ENCODE assay signal across 6 cellular contexts in the genomic region with DNA sequence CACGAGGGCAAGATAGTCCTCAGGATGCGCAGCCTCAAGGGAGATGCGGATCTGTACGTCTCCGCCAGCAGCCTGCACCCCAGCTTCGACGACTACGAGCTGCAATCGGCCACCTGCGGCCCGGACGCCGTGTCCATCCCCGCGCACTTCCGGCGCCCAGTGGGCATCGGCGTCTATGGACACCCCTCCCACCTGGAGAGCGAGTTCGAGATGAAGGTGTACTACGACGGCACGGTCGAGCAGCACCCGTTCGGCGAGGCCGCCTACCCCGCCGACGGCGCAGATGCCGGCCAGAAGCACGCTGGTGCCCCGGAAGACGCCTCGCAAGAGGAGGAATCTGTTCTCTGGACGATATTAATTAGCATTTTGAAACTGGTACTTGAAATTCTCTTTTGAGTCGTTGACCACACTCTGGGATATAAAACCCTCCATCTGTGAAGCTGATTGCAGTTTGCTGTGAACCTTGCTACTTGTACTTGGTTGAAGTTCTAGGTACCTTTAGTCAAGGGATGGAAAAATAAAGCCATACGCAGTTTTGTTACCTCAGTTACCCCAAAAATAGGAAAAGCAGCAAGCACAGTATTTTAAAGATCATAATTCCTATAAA. TPM values are rescaled to one million over a fixed set of nuclear protein-coding genes. Genes with fewer than 3 reads are reported as not detected.
DNase-seq lines count a peak whose midpoint lies in the region; ATAC-seq and TF ChIP-seq lines count a peak whose summit lies in the region.

No MANE protein-coding gene starts in this region.

- H3K27ac ChIP-seq in HUES6 (ENCODE audit: low read depth, low read length) (peak overlapping the region; percentile 98), lower lobe of right lung (peak overlapping the region; percentile 99)

- peaks cover 36% of the 10 kb centered on the region for H3K36me3 ChIP-seq in HUES6 (ENCODE audit: control insufficient read depth, insufficient read depth, low read length)
- peaks cover 37% of the 10 kb centered on the region for H3K36me3 ChIP-seq in lower lobe of right lung

- peak overlapping the region; percentile 97 for H3K9ac ChIP-seq in HUES6 (ENCODE audit: low read length)

- H3K4me3 ChIP-seq in HUES6 (ENCODE audit: low read depth, low read length), result peak overlapping the region; percentile 99
- H3K4me3 ChIP-seq in lower lobe of right lung, result peak overlapping the region; percentile 98

- no peak for TF ChIP-seq CTCF in lower lobe of right lung (IDR thresholded peaks at IDR 0.05)

- H3K9me3 ChIP-seq in HUES6 (ENCODE audit: control insufficient read depth, insufficient read depth, low read depth, low read length), result no peaks in the 10 kb centered on the region
- H3K9me3 ChIP-seq in lower lobe of right lung, result no peaks in the 10 kb centered on the region

- DNase-seq in NCI-H1417 (lab: John Stamatoyannopoulos, UW) (peak; percentile 38 to 85 (median 80)), NCI-H1417 treated with DMSO at 0.1 percent for 48 hours (lab: John Stamatoyannopoulos, UW) (no peak), lower lobe of right lung (peak; percentile 65), GM19238 (ENCODE audit: insufficient read length, low spot score) (no peak)
- DNase-seq in activated gamma-delta T cell treated with anti-CD3 and anti-CD28 coated beads, Interleukin-2, amount 50 U/mL, for 16 hours (ENCODE audit: low read depth), result peak; percentile 14

- intact Hi-C loops in lower lobe of right lung (cut with DNase I), result loop anchor here (10.0 kb wide), 1 partner anchor 52 kb away; the partner anchor contains the start of genes DYNLT2 and ERMARD

- H3K27me3 ChIP-seq in HUES6 (ENCODE audit: control insufficient read depth, insufficient read depth, low read length) (no peaks in the 10 kb centered on the region), lower lobe of right lung (ENCODE audit: low read depth) (no peaks in the 10 kb centered on the region)

- peaks cover 27% of the 10 kb centered on the region for H3K4me1 ChIP-seq in HUES6 (ENCODE audit: control insufficient read depth, insufficient read depth, low read length)
- H3K4me1 ChIP-seq in lower lobe of right lung, result peaks cover 40% of the 10 kb centered on the region

- peak; percentile 29 to 31 for ATAC-seq in lower lobe of right lung

RNA-seq across cellular contexts. Expression of gene C6orf120, which starts 0.8 kb away (rescaled TPM):
- total RNA-seq in lower lobe of right lung, result 22.2 TPM

RNA-seq across cellular contexts. Expression of gene WDR27, which starts 0.9 kb away (rescaled TPM):
- 38.0 TPM for total RNA-seq in lower lobe of right lung

RNA-seq across cellular contexts. Expression of gene PHF10, which starts 21.6 kb away (rescaled TPM):
- total RNA-seq in lower lobe of right lung, result 45.7 TPM

RNA-seq across cellular contexts. Expression of gene DYNLT2, which starts 48.6 kb away (rescaled TPM):
- 1.6 TPM for total RNA-seq in lower lobe of right lung

RNA-seq across cellular contexts. Expression of gene ERMARD, which starts 48.7 kb away (rescaled TPM):
- 25.4 TPM for total RNA-seq in lower lobe of right lung

Comparison
In these comparisons a context has a peak if more than half of its experiments do, and no peak if none do; other contexts are left out.
1. DNase-seq: peak in NCI-H1417 (3 of 3), activated gamma-delta T cell treated with anti-CD3 and anti-CD28 coated beads, Interleukin-2, amount 50 U/mL, for 16 hours (single experiment) and lower lobe of right lung (single experiment); none in NCI-H1417 treated with DMSO at 0.1 percent for 48 hours (single experiment) and GM19238 (single experiment).